8 cellular contexts compared by ENCODE assay signal in the genomic region with DNA sequence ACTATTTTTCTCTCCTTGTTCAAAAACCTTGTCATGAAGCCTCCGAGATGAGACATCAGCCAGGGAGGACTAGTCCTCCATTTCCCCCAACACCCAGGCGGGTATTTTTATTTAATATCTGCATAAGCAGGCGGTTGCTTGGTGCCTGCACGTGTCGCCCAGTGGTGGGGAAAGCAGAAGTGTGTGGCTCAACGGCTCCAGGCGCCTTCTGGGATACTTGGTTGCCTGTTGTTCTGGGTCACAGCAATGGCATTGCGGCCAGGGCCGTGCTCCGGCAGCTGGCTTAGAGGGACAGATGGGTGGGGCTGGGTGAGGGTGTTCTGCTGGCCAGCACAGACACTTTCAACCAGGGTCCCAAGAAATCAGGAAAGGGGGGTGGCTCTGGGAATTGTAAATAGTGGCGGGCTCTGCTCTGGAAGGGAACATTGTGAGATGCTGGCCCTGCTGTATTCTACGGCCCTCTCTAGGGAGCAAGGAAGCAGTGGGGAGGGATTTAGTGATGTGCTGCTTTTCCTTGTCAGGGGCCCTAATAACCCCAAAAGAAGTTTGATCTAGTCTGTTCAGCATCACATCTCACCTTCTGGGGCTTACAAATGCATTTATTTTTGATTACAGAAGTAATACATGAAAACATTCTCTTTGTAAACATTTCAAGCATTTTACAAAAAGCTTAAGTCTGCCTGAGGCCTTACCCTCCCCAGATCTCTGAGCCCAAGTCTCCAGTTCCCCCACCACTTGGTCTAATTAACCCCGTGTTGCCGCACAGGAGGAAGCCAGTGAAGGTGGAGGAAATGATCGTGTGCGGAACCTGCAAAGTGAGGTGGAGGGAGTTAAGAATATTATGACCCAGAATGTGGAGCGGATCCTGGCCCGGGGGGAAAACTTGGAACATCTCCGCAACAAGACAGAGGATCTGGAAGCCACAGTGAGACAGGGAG. TPM values are rescaled to one million over a fixed set of nuclear protein-coding genes. Genes with fewer than 3 reads are reported as not detected.
DNase-seq lines count a peak whose midpoint lies in the region; ATAC-seq lines count a peak whose summit lies in the region.

No MANE protein-coding gene starts in this region.

- H3K9me3 Mint-ChIP-seq in activated T-cell treated with anti-CD3 and anti-CD28 coated beads, Interleukin-2, amount 50 U/mL, for 4 hours = no peaks in the 10 kb centered on the region
- no peaks in the 10 kb centered on the region for H3K9me3 Mint-ChIP-seq in activated naive CD8-positive, alpha-beta T cell (ENCODE audit: low read depth)
- no peaks in the 10 kb centered on the region for H3K9me3 Mint-ChIP-seq in stimulated activated effector memory CD8-positive, alpha-beta T cell treated with anti-CD3 and anti-CD28 coated beads, Interleukin-12 subunit alpha, Interleukin-12 subunit beta, amount 100 ng/mL, for 72 hours

- peak overlapping the region; percentile 96 for H3K27ac Mint-ChIP-seq in activated naive CD8-positive, alpha-beta T cell
- peak overlapping the region; percentile 96 for H3K27ac Mint-ChIP-seq in stimulated activated effector memory CD8-positive, alpha-beta T cell treated with anti-CD3 and anti-CD28 coated beads, Interleukin-12 subunit alpha, Interleukin-12 subunit beta, amount 100 ng/mL, for 72 hours

- no peak for DNase-seq in activated T-cell treated with anti-CD3 and anti-CD28 coated beads, Interleukin-2, amount 50 U/mL, for 4 hours
- no peak for DNase-seq in activated T-cell treated with anti-CD3 and anti-CD28 coated beads, Interleukin-2, amount 50 U/mL, for 1 hour
- peak; percentile 85 for DNase-seq in KBM-7
- DNase-seq in islet precursor cell = peak; percentile 76
- DNase-seq in stimulated activated effector memory CD8-positive, alpha-beta T cell treated with anti-CD3 and anti-CD28 coated beads, Interleukin-12 subunit alpha, Interleukin-12 subunit beta, amount 100 ng/mL, for 72 hours (ENCODE audit: low spot score in 2 of 2) = no peak
- no peak for DNase-seq in T1000 (lab: John Stamatoyannopoulos, UW)

- peaks cover 37% of the 10 kb centered on the region for H3K4me1 Mint-ChIP-seq in activated T-cell treated with anti-CD3 and anti-CD28 coated beads, Interleukin-2, amount 50 U/mL, for 4 hours (ENCODE audit: low read depth)
- peaks cover 40% of the 10 kb centered on the region for H3K4me1 Mint-ChIP-seq in activated naive CD8-positive, alpha-beta T cell (ENCODE audit: low read depth)
- H3K4me1 Mint-ChIP-seq in stimulated activated effector memory CD8-positive, alpha-beta T cell treated with anti-CD3 and anti-CD28 coated beads, Interleukin-12 subunit alpha, Interleukin-12 subunit beta, amount 100 ng/mL, for 72 hours = peaks cover 39% of the 10 kb centered on the region

- in situ Hi-C loops in KBM-7 (cut with MboI; ENCODE audit: low pct_unique_long_range_greater_than_20kb, low sequenced_read_pairs) = no loop called here

- peak overlapping the region; percentile 94 for H3K4me3 Mint-ChIP-seq in activated T-cell treated with anti-CD3 and anti-CD28 coated beads, Interleukin-2, amount 50 U/mL, for 4 hours
- peak overlapping the region; percentile 95 for H3K4me3 Mint-ChIP-seq in activated naive CD8-positive, alpha-beta T cell
- H3K4me3 Mint-ChIP-seq in stimulated activated effector memory CD8-positive, alpha-beta T cell treated with anti-CD3 and anti-CD28 coated beads, Interleukin-12 subunit alpha, Interleukin-12 subunit beta, amount 100 ng/mL, for 72 hours = peak overlapping the region; percentile 94

- ATAC-seq in activated T-cell treated with anti-CD3 and anti-CD28 coated beads, Interleukin-2, amount 50 U/mL, for 4 hours = peak; percentile 54 to 57
- peak; percentile 49 for ATAC-seq in stimulated activated effector memory CD8-positive, alpha-beta T cell treated with anti-CD3 and anti-CD28 coated beads, Interleukin-12 subunit alpha, Interleukin-12 subunit beta, amount 100 ng/mL, for 72 hours
- no peak for ATAC-seq in HG02623 (IDR thresholded peaks at IDR 0.05; ENCODE audit: unreplicated experiment)

- H3K36me3 Mint-ChIP-seq in activated T-cell treated with anti-CD3 and anti-CD28 coated beads, Interleukin-2, amount 50 U/mL, for 4 hours (ENCODE audit: insufficient read depth) = peaks cover 12% of the 10 kb centered on the region
- peaks cover 7% of the 10 kb centered on the region for H3K36me3 Mint-ChIP-seq in activated naive CD8-positive, alpha-beta T cell
- peaks cover 27% of the 10 kb centered on the region for H3K36me3 Mint-ChIP-seq in stimulated activated effector memory CD8-positive, alpha-beta T cell treated with anti-CD3 and anti-CD28 coated beads, Interleukin-12 subunit alpha, Interleukin-12 subunit beta, amount 100 ng/mL, for 72 hours

- no peaks in the 10 kb centered on the region for H3K27me3 Mint-ChIP-seq in activated T-cell treated with anti-CD3 and anti-CD28 coated beads, Interleukin-2, amount 50 U/mL, for 4 hours (ENCODE audit: low read depth)
- no peaks in the 10 kb centered on the region for H3K27me3 Mint-ChIP-seq in activated naive CD8-positive, alpha-beta T cell

RNA-seq across cellular contexts. Expression of a gene that starts 1.1 kb away (rescaled TPM):
- 10 to 100 TPM; 64.6 to 75.9 (median 71.2) TPM for total RNA-seq in activated T-cell treated with anti-CD3 and anti-CD28 coated beads, Interleukin-2, amount 50 U/mL, for 4 hours

RNA-seq across cellular contexts. Expression of a gene that starts 5.7 kb away (rescaled TPM):
- 10 to 100 TPM in 1 of 3 donors, 1 to 10 TPM in 2; 7.3 to 12.1 (median 9.3) TPM for total RNA-seq in activated T-cell treated with anti-CD3 and anti-CD28 coated beads, Interleukin-2, amount 50 U/mL, for 4 hours

RNA-seq across cellular contexts. Expression of a gene that starts 17.0 kb away (rescaled TPM):
- total RNA-seq in activated T-cell treated with anti-CD3 and anti-CD28 coated beads, Interleukin-2, amount 50 U/mL, for 4 hours = 100 to 1,000 TPM in 1 of 3 donors, 10 to 100 TPM in 2; 87.8 to 108 (median 94.0) TPM

RNA-seq across cellular contexts. Expression of a gene that starts 17.2 kb away (rescaled TPM):
- total RNA-seq in activated T-cell treated with anti-CD3 and anti-CD28 coated beads, Interleukin-2, amount 50 U/mL, for 4 hours = 10 to 100 TPM; 20.8 to 24.0 (median 22.1) TPM

RNA-seq across cellular contexts. Expression of a gene that starts 24.0 kb away (rescaled TPM):
- 10 to 100 TPM in 2 of 3 donors, 1 to 10 TPM in 1; 9.7 to 11.9 (median 10.5) TPM for total RNA-seq in activated T-cell treated with anti-CD3 and anti-CD28 coated beads, Interleukin-2, amount 50 U/mL, for 4 hours

Comparison
In these comparisons a context has a peak if more than half of its experiments do, and no peak if none do; other contexts are left out.
1. DNase-seq: peak in KBM-7 (single experiment) and islet precursor cell (single experiment); none in activated T-cell treated with anti-CD3 and anti-CD28 coated beads, Interleukin-2, amount 50 U/mL, for 4 hours (single experiment), activated T-cell treated with anti-CD3 and anti-CD28 coated beads, Interleukin-2, amount 50 U/mL, for 1 hour (single experiment), stimulated activated effector memory CD8-positive, alpha-beta T cell treated with anti-CD3 and anti-CD28 coated beads, Interleukin-12 subunit alpha, Interleukin-12 subunit beta, amount 100 ng/mL, for 72 hours (0 of 2) and T1000 (single experiment).
2. Peak in every context shown above with its lines, with median percentiles within 50 percentile points of each other: H3K4me3 Mint-ChIP-seq.